In genomic region chr7:1059200-1060091, GRCh38 we compare ENCODE assay signal across 9 cellular contexts. TPM values are rescaled to one million over a fixed set of nuclear protein-coding genes. Genes with fewer than 3 reads are reported as not detected.
A peak's percentile ranks its signal among the peaks of the same experiment; 100 is the strongest.
DNase-seq lines count a peak whose midpoint lies in the region; ATAC-seq and TF ChIP-seq lines count a peak whose summit lies in the region.
"Had no signal": no experiment of that assay in that cellular context is flagged by ENCODE, and none has a peak within 500 bp of the region (broad histone marks: within the 10 kb centered on the region; RNA-seq: fewer than 3 reads in every experiment).

No MANE protein-coding gene starts in this region.

- 51 to 71% methylated on average over 54 to 55 of the region's 55 CpGs for WGBS in sigmoid colon, 2 donors

- no peak for TF ChIP-seq EP300 in sigmoid colon (IDR thresholded peaks at IDR 0.05)

- TF ChIP-seq POLR2A in sigmoid colon (IDR thresholded peaks at IDR 0.05): no peak

- no peak for TF ChIP-seq CTCF in foreskin keratinocyte (conservative IDR thresholded peaks at IDR 0.05)
- no peak for TF ChIP-seq CTCF in sigmoid colon (IDR thresholded peaks at IDR 0.05)

- H3K9me3 ChIP-seq in sigmoid colon: no peaks in the 10 kb centered on the region
- H3K9me3 ChIP-seq: neutrophil had no signal

- in situ Hi-C loops in SK-MEL-5 (cut with HindIII; ENCODE audit: low pct_unique_long_range_greater_than_20kb, low sequenced_read_pairs): no loop called here

- no peak overlapping the region for H3K27ac ChIP-seq in foreskin keratinocyte
- peak overlapping the region in 3 of 4 donors; percentile 59 to 62 (median 60) for H3K27ac ChIP-seq in sigmoid colon
- H3K27ac ChIP-seq: neutrophil had no signal

- intact Hi-C loops in sigmoid colon (cut with DNase I): no loop called here

- DNase-seq in SK-MEL-5 (ENCODE audit: low read depth, low spot score): peak; percentile 29
- no peak for DNase-seq in foreskin keratinocyte
- DNase-seq in sigmoid colon: no peak
- DNase-seq in epidermal melanocyte (ENCODE audit: insufficient read length, low spot score): no peak

- H3K27me3 ChIP-seq in foreskin keratinocyte: no peaks in the 10 kb centered on the region
- H3K27me3 ChIP-seq in sigmoid colon: no peaks in the 10 kb centered on the region

- no peak overlapping the region for H3K4me3 ChIP-seq in sigmoid colon

- H3K4me1 ChIP-seq in foreskin keratinocyte: peaks cover 8% of the 10 kb centered on the region
- peaks cover 0 to 35% (median 22%) of the 10 kb centered on the region in 4 donors for H3K4me1 ChIP-seq in sigmoid colon

- peak; percentile 45 for ATAC-seq in GM19351 (IDR thresholded peaks at IDR 0.05; ENCODE audit: unreplicated experiment)
- ATAC-seq in foreskin keratinocyte: peak; percentile 66
- no peak for ATAC-seq in GM18909 (IDR thresholded peaks at IDR 0.05; ENCODE audit: poor library complexity, unreplicated experiment)
- ATAC-seq in GM19455 (IDR thresholded peaks at IDR 0.05; ENCODE audit: unreplicated experiment): no peak
- ATAC-seq in HG02610 (IDR thresholded peaks at IDR 0.05; ENCODE audit: unreplicated experiment): no peak

- H3K36me3 ChIP-seq in sigmoid colon: peaks cover 0 to 18% (median 0%) of the 10 kb centered on the region in 4 donors
- H3K36me3 ChIP-seq: neutrophil had no signal

RNA-seq across cellular contexts. Expression of gene GPR146, which starts 15.1 kb away (rescaled TPM):
- total RNA-seq in SK-MEL-5 (2014; rRNA removed; shearing (Covaris generic)): 8.4 and 10.4 TPM in 2 replicates
- 8.0 and 13.3 TPM in 2 replicates for polyA plus RNA-seq in SK-MEL-5 (2015; cell fraction: cytosol; rRNA removed)
- 5.7 and 10.0 TPM in 2 replicates for polyA plus RNA-seq in SK-MEL-5 (2015; cell fraction: nucleus; rRNA removed)
- total RNA-seq in foreskin keratinocyte: not detected in 2 replicates
- polyA plus RNA-seq in foreskin keratinocyte: not detected in 2 replicates
- 10 to 100 TPM; 10.8 to 33.5 (median 27.2) TPM for total RNA-seq in sigmoid colon
- 1 to 10 TPM; 3.0 to 7.1 (median 5.5) TPM for polyA plus RNA-seq in sigmoid colon

RNA-seq across cellular contexts. Expression of gene GPER1, which starts 28.5 kb away (rescaled TPM):
- 0.11 and 0.13 TPM in 2 replicates for total RNA-seq in SK-MEL-5 (2014; rRNA removed; shearing (Covaris generic))
- polyA plus RNA-seq in SK-MEL-5 (2015; cell fraction: cytosol; rRNA removed): 0.31 and 0.38 TPM in 2 replicates
- polyA plus RNA-seq in SK-MEL-5 (2015; cell fraction: nucleus; rRNA removed): 0.43 TPM in 1 of 2 replicates, not detected in the other
- total RNA-seq in foreskin keratinocyte: 0.07 TPM in 1 of 2 replicates, not detected in the other
- polyA plus RNA-seq in foreskin keratinocyte: 0.03 and 0.07 TPM in 2 replicates
- total RNA-seq in sigmoid colon: 10 to 100 TPM in 2 of 4 donors, 1 to 10 TPM in 2; 4.6 to 15.8 (median 8.1) TPM
- polyA plus RNA-seq in sigmoid colon: 1 to 10 TPM; 3.5 to 4.2 (median 3.9) TPM

Comparison
In these comparisons a context has a peak if more than half of its experiments do, and no peak if none do; other contexts are left out.
1. ATAC-seq: peak in GM19351 (single experiment) and foreskin keratinocyte (single experiment); none in GM18909 (single experiment), GM19455 (single experiment) and HG02610 (single experiment).